In the genomic region with DNA sequence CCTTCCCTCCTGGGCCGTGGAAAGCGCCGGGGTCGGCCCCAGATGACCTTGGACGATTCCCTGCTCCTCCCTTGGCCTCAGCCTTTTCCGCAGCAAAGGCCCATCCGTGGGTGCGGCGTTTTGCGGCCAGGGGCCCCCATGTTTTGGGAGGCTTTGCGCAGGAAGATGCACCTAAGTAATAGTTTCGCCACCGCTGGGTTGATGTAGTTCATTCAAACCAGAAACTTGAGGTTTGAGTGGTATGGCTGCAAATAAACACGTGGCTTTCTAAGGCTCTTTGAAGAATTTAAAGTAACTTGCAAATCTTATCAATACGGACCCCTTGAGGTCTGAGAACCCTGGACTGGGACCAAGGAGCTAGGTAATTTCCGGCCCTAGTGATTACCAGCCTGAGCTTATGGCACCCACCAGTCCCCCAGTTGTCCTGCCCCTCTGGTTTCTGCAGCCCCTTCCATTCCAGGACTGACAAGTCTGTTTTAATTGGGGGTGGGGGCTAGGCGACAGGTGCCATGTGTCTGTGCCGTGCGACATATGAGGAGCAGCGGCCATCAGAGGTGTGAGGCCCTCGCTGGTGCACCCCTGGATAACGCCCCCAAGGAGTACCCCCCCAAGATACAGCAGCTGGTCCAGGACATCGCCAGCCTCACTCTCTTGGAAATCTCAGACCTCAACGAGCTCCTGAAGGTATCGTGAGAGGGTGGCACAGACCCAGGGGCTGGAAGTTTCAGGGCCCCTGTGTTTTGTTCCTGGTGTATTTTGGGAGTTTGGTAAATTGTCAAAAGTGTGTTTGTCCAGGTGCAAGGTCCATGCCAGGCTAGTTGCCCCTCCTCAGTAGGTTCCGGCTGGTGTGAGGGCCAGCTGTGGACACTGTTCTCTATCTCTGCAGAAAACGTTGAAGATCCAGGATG, we compare ENCODE assay signal across 8 cellular contexts. TPM values are rescaled to one million over a fixed set of nuclear protein-coding genes. Genes with fewer than 3 reads are reported as not detected.
DNase-seq lines count a peak whose midpoint lies in the region; ATAC-seq and TF ChIP-seq lines count a peak whose summit lies in the region.

No MANE protein-coding gene starts in this region.

- TF ChIP-seq EP300 in ovary (IDR thresholded peaks at IDR 0.05), result no peak

- BruUV-seq in OCI-LY7 (replicated peaks; lab: Mats Ljungman, UMichigan), result no TSS peak

- intact Hi-C loops in OCI-LY7 (cut with micrococcal nuclease; ENCODE audit: unreplicated experiment), result loop anchor here (1.0 kb wide), 2 partner anchors 7 to 21 kb away; partner anchors contain the start of gene ARL16
- intact Hi-C loops in ovary (cut with DNase I), result no loop called here

- TF ChIP-seq CTCF in OCI-LY7 (conservative IDR thresholded peaks at IDR 0.05; ENCODE audit: low read length) (no peak), ovary (IDR thresholded peaks at IDR 0.05) (no peak)

- H3K4me3 ChIP-seq in OCI-LY7 (ENCODE audit: low read depth, low read length, poor library complexity, severe bottlenecking) (peak overlapping the region; percentile 92), ovary (peak overlapping the region; percentile 77)

- DNase-seq in OCI-LY7 (ENCODE audit: low spot score) (peak; percentile 37), epithelial cell of prostate (ENCODE audit: low read depth, low spot score) (no peak), ovary (no peak), A172 (ENCODE audit: low spot score) (no peak), NCI-H2029 (lab: John Stamatoyannopoulos, UW) (no peak)

- WGBS in ovary, 3 donors, result 21 to 25% (median 24%) methylated on average over 27 of the region's 27 CpGs

- no peaks in the 10 kb centered on the region for H3K27me3 ChIP-seq in ovary

- peak overlapping the region; percentile 92 for H3K4me2 ChIP-seq in OCI-LY7 (ENCODE audit: low read length)

- TF ChIP-seq POLR2A in ovary (IDR thresholded peaks at IDR 0.05) (no peak), GM18505 (IDR thresholded peaks at IDR 0.05; ENCODE audit: borderline replicate concordance, extremely low read depth, insufficient read depth, insufficient read length) (no peak)

- peaks cover 12% of the 10 kb centered on the region; the same call in 1 of the 2 replicates for H4K20me1 ChIP-seq in OCI-LY7 (ENCODE audit: insufficient read depth, low read length)

- POLR2A ChIA-PET in OCI-LY7 (lab: Charles Lee), result interaction anchor here (0.6 to 1.9 kb wide), 5 partner anchors 7 to 409 kb away, joined by 3 to 12 read pairs (median 3); partner anchors contain the start of genes ARL16, HGS and SLC38A10

- H3K4me1 ChIP-seq in OCI-LY7 (ENCODE audit: insufficient read depth, low read length, poor library complexity, severe bottlenecking), result peaks cover 23% of the 10 kb centered on the region
- peaks cover 6% of the 10 kb centered on the region for H3K4me1 ChIP-seq in ovary (ENCODE audit: insufficient read depth)

- H3K36me3 ChIP-seq in OCI-LY7 (ENCODE audit: insufficient read depth, low read length) (peaks cover 91% of the 10 kb centered on the region), ovary (no peaks in the 10 kb centered on the region)

- peak overlapping the region; percentile 3; the same call in 1 of the 2 replicates for H2AFZ ChIP-seq in OCI-LY7 (ENCODE audit: low read length)

- H3K27ac ChIP-seq in OCI-LY7 (ENCODE audit: low read depth, low read length, poor library complexity, severe bottlenecking) (peak overlapping the region; percentile 80), epithelial cell of prostate (peak overlapping the region; percentile 90), ovary (peak overlapping the region; percentile 79 to 90)

- no peaks in the 10 kb centered on the region for H3K9me3 ChIP-seq in OCI-LY7 (ENCODE audit: low read length)
- no peaks in the 10 kb centered on the region for H3K9me3 ChIP-seq in ovary

- H3K9me2 ChIP-seq in OCI-LY7 (ENCODE audit: insufficient read depth, low read length), result no peaks in the 10 kb centered on the region

- ATAC-seq in GM19397 (IDR thresholded peaks at IDR 0.05; ENCODE audit: unreplicated experiment), result peak; percentile 17
- ATAC-seq in GM18505 (IDR thresholded peaks at IDR 0.05; ENCODE audit: unreplicated experiment), result no peak
- no peak for ATAC-seq in GM19452 (IDR thresholded peaks at IDR 0.05; ENCODE audit: unreplicated experiment)

- peaks cover 62% of the 10 kb centered on the region for H3K79me2 ChIP-seq in OCI-LY7 (ENCODE audit: insufficient read depth, low read depth, low read length)

- CTCF ChIA-PET in OCI-LY7 (lab: Charles Lee; ENCODE audit: unreplicated experiment), result interaction anchor here (0.6 kb wide), 1 partner anchor 224 kb away, joined by 4 read pairs; the partner anchor contains the start of gene MAFG

RNA-seq across cellular contexts. Expression of gene MRPL12, which starts 0.8 kb away (rescaled TPM):
- total RNA-seq in OCI-LY7 (2014; rRNA removed; shearing (Covaris generic)), result 49.8 and 67.2 TPM in 2 replicates
- total RNA-seq in OCI-LY7 (2022) (143 and 189 TPM in 2 replicates), ovary (10 to 100 TPM; 23.5 to 47.2 (median 39.5) TPM)
- 10 to 100 TPM; 12.9 to 36.8 TPM for polyA plus RNA-seq in ovary
- total RNA-seq in A172 (2014; rRNA removed; shearing (Covaris generic)), result 32.3 and 37.0 TPM in 2 replicates

RNA-seq across cellular contexts. Expression of gene SLC25A10, which starts 8.1 kb away (rescaled TPM):
- total RNA-seq in OCI-LY7 (2014; rRNA removed; shearing (Covaris generic)), result 46.3 and 46.9 TPM in 2 replicates
- 41.3 and 45.6 TPM in 2 replicates for total RNA-seq in OCI-LY7 (2022)
- 1 to 10 TPM; 2.4 to 9.8 (median 7.9) TPM for total RNA-seq in ovary
- polyA plus RNA-seq in ovary, result 1 to 10 TPM in 1 of 2 donors, under 1 TPM in 1; 0.12 to 8.7 TPM
- 81.5 and 101 TPM in 2 replicates for total RNA-seq in A172 (2014; rRNA removed; shearing (Covaris generic))

RNA-seq across cellular contexts. Expression of gene HGS, which starts 20.2 kb away (rescaled TPM):
- total RNA-seq in OCI-LY7 (2014; rRNA removed; shearing (Covaris generic)), result 120 and 162 TPM in 2 replicates
- 175 and 219 TPM in 2 replicates for total RNA-seq in OCI-LY7 (2022)
- total RNA-seq in ovary, result 10 to 100 TPM; 39.1 to 91.5 (median 71.7) TPM
- polyA plus RNA-seq in ovary, result 10 to 100 TPM; 73.4 to 73.9 TPM
- 144 and 199 TPM in 2 replicates for total RNA-seq in A172 (2014; rRNA removed; shearing (Covaris generic))

RNA-seq across cellular contexts. Expression of gene ARL16, which starts 20.4 kb away (rescaled TPM):
- 86.1 and 86.4 TPM in 2 replicates for total RNA-seq in OCI-LY7 (2014; rRNA removed; shearing (Covaris generic))
- total RNA-seq in OCI-LY7 (2022) (49.8 and 52.2 TPM in 2 replicates), ovary (10 to 100 TPM; 22.8 to 45.1 (median 31.1) TPM)
- 10 to 100 TPM; 29.4 to 55.5 TPM for polyA plus RNA-seq in ovary
- total RNA-seq in A172 (2014; rRNA removed; shearing (Covaris generic)), result 41.0 and 45.6 TPM in 2 replicates

RNA-seq across cellular contexts. Expression of gene CCDC137, which starts 37.5 kb away (rescaled TPM):
- 39.4 and 39.9 TPM in 2 replicates for total RNA-seq in OCI-LY7 (2014; rRNA removed; shearing (Covaris generic))
- total RNA-seq in OCI-LY7 (2022) (61.1 and 61.4 TPM in 2 replicates), ovary (10 to 100 TPM in 3 of 7 donors, 1 to 10 TPM in 4; 5.1 to 17.8 (median 9.4) TPM)
- polyA plus RNA-seq in ovary, result 10 to 100 TPM in 1 of 2 donors, 1 to 10 TPM in 1; 6.9 to 10.4 TPM
- 18.5 and 21.7 TPM in 2 replicates for total RNA-seq in A172 (2014; rRNA removed; shearing (Covaris generic))
